8 cellular contexts compared by ENCODE assay signal in the genomic region with DNA sequence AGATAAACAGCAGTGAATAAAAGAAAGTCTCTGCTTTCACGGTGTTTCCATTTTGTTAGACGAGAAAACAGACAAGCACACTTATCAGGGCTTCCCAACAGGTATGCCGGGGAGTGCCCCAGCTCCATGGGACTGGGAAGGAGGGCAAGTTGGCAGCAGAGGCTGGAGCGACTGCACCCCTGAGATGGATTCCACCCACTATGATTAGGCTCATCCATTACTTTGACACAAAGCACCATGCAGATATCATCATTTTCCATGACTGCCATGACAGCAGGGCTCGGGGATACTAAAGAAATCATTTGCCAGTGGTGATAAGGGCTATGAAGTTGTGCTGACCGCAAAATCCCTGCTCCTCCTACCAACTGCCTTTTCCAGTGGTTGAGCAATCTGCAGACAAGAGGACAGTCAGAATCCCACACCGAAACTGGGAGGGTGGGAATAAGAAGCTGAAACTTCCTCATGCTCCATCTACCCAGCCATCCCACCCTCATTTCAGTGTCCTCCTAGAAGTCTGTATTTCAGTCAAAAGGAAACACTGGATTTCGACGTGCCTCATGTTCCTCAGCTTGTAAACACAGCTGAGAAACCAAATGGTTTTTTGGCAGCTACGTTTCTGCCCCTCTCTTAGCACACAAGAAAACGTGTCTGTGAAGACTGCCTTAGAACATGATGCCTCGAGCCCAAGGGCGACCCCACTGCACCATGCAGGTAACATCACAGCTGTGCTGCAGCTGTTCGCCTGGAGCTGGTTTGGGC. TPM values are rescaled to one million over a fixed set of nuclear protein-coding genes. Genes with fewer than 3 reads are reported as not detected.
A peak's percentile ranks its signal among the peaks of the same experiment; 100 is the strongest.
DNase-seq lines count a peak whose midpoint lies in the region; ATAC-seq, FAIRE-seq and TF ChIP-seq lines count a peak whose summit lies in the region.

No MANE protein-coding gene starts in this region.

- CTCF ChIA-PET in K562 (lab: Yijun Ruan, JAX; ENCODE audit: low intra/inter-chr PET ratio), result interaction anchor here (0.7 kb wide), 1 partner anchor 21 kb away, joined by 3 read pairs; no protein-coding TSS in a partner anchor

- peak overlapping the region; percentile 54 to 61 for H3K4me3 Mint-ChIP-seq in stimulated activated naive B cell treated with anti-CD40 and anti-IgM and Interleukin-4, amounts not matched to agents 10 μg/mL and 1 μg/mL and 100 μg/mL, for 72 hours
- no peak overlapping the region for H3K4me3 Mint-ChIP-seq in activated T-helper 2 cell treated with anti-CD3 and anti-CD28 coated beads, Interferon-gamma antibody, Interleukin-2, Interleukin-4, amounts not matched to agents 10 μg/mL and 5 μg/mL and 100 μg/mL, durations not matched to agents 14 hours and 24 hours and 36 hours (ENCODE audit: low read depth)
- H3K4me3 Mint-ChIP-seq in natural killer cell treated with Interleukin-12 subunit alpha and Interleukin-12 subunit beta and Interleukin-15 and Interleukin-18, amount 100 ng/mL, for 72 hours, result no peak overlapping the region

- peak overlapping the region; percentile 89 for H3K27ac Mint-ChIP-seq in stimulated activated naive B cell treated with anti-CD40 and anti-IgM and Interleukin-4, amounts not matched to agents 10 μg/mL and 1 μg/mL and 100 μg/mL, for 72 hours
- no peak overlapping the region for H3K27ac Mint-ChIP-seq in activated T-helper 2 cell treated with anti-CD3 and anti-CD28 coated beads, Interferon-gamma antibody, Interleukin-2, Interleukin-4, amounts not matched to agents 10 μg/mL and 5 μg/mL and 100 μg/mL, durations not matched to agents 14 hours and 24 hours and 36 hours
- no peak overlapping the region for H3K27ac Mint-ChIP-seq in natural killer cell treated with Interleukin-12 subunit alpha and Interleukin-12 subunit beta and Interleukin-15 and Interleukin-18, amount 100 ng/mL, for 72 hours

- WGBS in K562 (ENCODE audit: insufficient coverage, low coverage, missing lambda C conversion rate), result 18% methylated on average over 14 of the region's 14 CpGs

- H3K9me3 Mint-ChIP-seq in stimulated activated naive B cell treated with anti-CD40 and anti-IgM and Interleukin-4, amounts not matched to agents 10 μg/mL and 1 μg/mL and 100 μg/mL, for 72 hours, result peaks cover 4 to 11% of the 10 kb centered on the region in 2 donors
- H3K9me3 Mint-ChIP-seq in activated T-helper 2 cell treated with anti-CD3 and anti-CD28 coated beads, Interferon-gamma antibody, Interleukin-2, Interleukin-4, amounts not matched to agents 10 μg/mL and 5 μg/mL and 100 μg/mL, durations not matched to agents 14 hours and 24 hours and 36 hours, result peaks cover 12% of the 10 kb centered on the region
- H3K9me3 Mint-ChIP-seq in natural killer cell treated with Interleukin-12 subunit alpha and Interleukin-12 subunit beta and Interleukin-15 and Interleukin-18, amount 100 ng/mL, for 72 hours, result peaks cover 5% of the 10 kb centered on the region

- peaks cover 95% of the 10 kb centered on the region for H3K79me2 ChIP-seq in K562 (ENCODE audit: control insufficient read depth, insufficient read depth, low read length)

- no peak overlapping the region for H3K4me3 ChIP-seq in K562

- H3K27me3 Mint-ChIP-seq in stimulated activated naive B cell treated with anti-CD40 and anti-IgM and Interleukin-4, amounts not matched to agents 10 μg/mL and 1 μg/mL and 100 μg/mL, for 72 hours, result no peaks in the 10 kb centered on the region
- no peaks in the 10 kb centered on the region for H3K27me3 Mint-ChIP-seq in activated T-helper 2 cell treated with anti-CD3 and anti-CD28 coated beads, Interferon-gamma antibody, Interleukin-2, Interleukin-4, amounts not matched to agents 10 μg/mL and 5 μg/mL and 100 μg/mL, durations not matched to agents 14 hours and 24 hours and 36 hours (ENCODE audit: low read depth)
- H3K27me3 Mint-ChIP-seq in natural killer cell treated with Interleukin-12 subunit alpha and Interleukin-12 subunit beta and Interleukin-15 and Interleukin-18, amount 100 ng/mL, for 72 hours, result no peaks in the 10 kb centered on the region

- peaks cover 26 to 33% of the 10 kb centered on the region in 2 donors for H3K36me3 Mint-ChIP-seq in stimulated activated naive B cell treated with anti-CD40 and anti-IgM and Interleukin-4, amounts not matched to agents 10 μg/mL and 1 μg/mL and 100 μg/mL, for 72 hours
- peaks cover 37% of the 10 kb centered on the region for H3K36me3 Mint-ChIP-seq in activated T-helper 2 cell treated with anti-CD3 and anti-CD28 coated beads, Interferon-gamma antibody, Interleukin-2, Interleukin-4, amounts not matched to agents 10 μg/mL and 5 μg/mL and 100 μg/mL, durations not matched to agents 14 hours and 24 hours and 36 hours (ENCODE audit: low read depth)
- H3K36me3 Mint-ChIP-seq in natural killer cell treated with Interleukin-12 subunit alpha and Interleukin-12 subunit beta and Interleukin-15 and Interleukin-18, amount 100 ng/mL, for 72 hours, result peaks cover 5% of the 10 kb centered on the region

- H4K20me1 ChIP-seq in K562 (replicated peaks; ENCODE audit: control insufficient read depth, insufficient read depth, low read length), result peaks cover 26% of the 10 kb centered on the region

- H3K9me3 ChIP-seq in K562 (replicated peaks; ENCODE audit: control insufficient read depth, insufficient read depth, low read depth, low read length), result no peaks in the 10 kb centered on the region; the same call in 1 of the 2 replicates

- TF ChIP-seq RAD21 in K562 (CRISPR knock-in tag; conservative IDR thresholded peaks at IDR 0.05 in 1 of 2, IDR thresholded peaks at IDR 0.05 in 1 of 2), result peak; percentile 11 to 21; a peak in 1 of 4 replicates

- FAIRE-seq in K562 (lab: Jason Lieb, UNC), result peak; percentile 78

- TF ChIP-seq CTCF in K562 (IDR thresholded peaks at IDR 0.05 in 2 of 3, conservative IDR thresholded peaks at IDR 0.05 in 1 of 3; ENCODE audit: insufficient read depth in 2 of 3, low read depth in 1 of 3, low read length in 3 of 3), result no peak

- DNase-seq in K562 (ENCODE audit: extremely low read depth in 1 of 4, low spot score in 3 of 4) (peak in 3 of 4 experiments; percentile 40 to 71 (median 52)), kidney tubule cell (ENCODE audit: low spot score) (peak; percentile 33)
- no peak for DNase-seq in stimulated activated naive B cell treated with anti-CD40 and anti-IgM and Interleukin-4, amounts not matched to agents 10 μg/mL and 1 μg/mL and 100 μg/mL, for 72 hours
- DNase-seq in activated effector memory CD4-positive, alpha-beta T cell treated with anti-CD3 and anti-CD28 coated beads, Interleukin-2, amount 50 U/mL, for 16 hours, result no peak
- no peak for DNase-seq in activated T-helper 2 cell treated with anti-CD3 and anti-CD28 coated beads, Interferon-gamma antibody, Interleukin-2, Interleukin-4, amounts not matched to agents 10 μg/mL and 5 μg/mL and 100 μg/mL, durations not matched to agents 14 hours and 24 hours and 36 hours (ENCODE audit: low spot score)
- DNase-seq in natural killer cell treated with Interleukin-12 subunit alpha and Interleukin-12 subunit beta and Interleukin-15 and Interleukin-18, amount 100 ng/mL, for 72 hours (ENCODE audit: low spot score), result no peak

- in situ Hi-C loops in K562 (cut with MboI), result no loop called here

- peak overlapping the region; percentile 45 for H3K4me2 ChIP-seq in K562 (ENCODE audit: insufficient read depth, low read length)

- H3K27ac ChIP-seq in K562 (ENCODE audit: extremely low read depth, low read depth, low read length), result peak overlapping the region; percentile 38

- H3K9ac ChIP-seq in K562 (ENCODE audit: insufficient read depth in 1 of 2, low read depth in 2 of 2, low read length in 2 of 2), result peak overlapping the region in 1 of 2 experiments; percentile 64; a peak in 2 of 4 replicates

- no peaks in the 10 kb centered on the region for H3K27me3 ChIP-seq in K562 (ENCODE audit: control insufficient read depth in 2 of 2, insufficient read depth in 2 of 2, low read length in 2 of 2)

- TF ChIP-seq EP300 in K562 (IDR thresholded peaks at IDR 0.05; ENCODE audit: low read length), result peak; percentile 81

- H2AFZ ChIP-seq in K562 (ENCODE audit: low read depth, low read length), result no peak overlapping the region

- ATAC-seq in GM18511 (IDR thresholded peaks at IDR 0.05; ENCODE audit: unreplicated experiment) (peak; percentile 21), K562 (peak; percentile 55), GM19035 (IDR thresholded peaks at IDR 0.05; ENCODE audit: unreplicated experiment) (no peak)
- peak in 1 of 2 donors; percentile 8 for ATAC-seq in stimulated activated naive B cell treated with anti-CD40 and anti-IgM and Interleukin-4, amounts not matched to agents 10 μg/mL and 1 μg/mL and 100 μg/mL, for 72 hours (replicated peaks)
- no peak for ATAC-seq in natural killer cell treated with Interleukin-12 subunit alpha and Interleukin-12 subunit beta and Interleukin-15 and Interleukin-18, amount 100 ng/mL, for 72 hours

- intact Hi-C loops in K562 (cut with micrococcal nuclease), result no loop called here
- intact Hi-C loops in activated T-helper 2 cell treated with anti-CD3 and anti-CD28 coated beads, Interferon-gamma antibody, Interleukin-2, Interleukin-4, amounts not matched to agents 10 μg/mL and 5 μg/mL and 100 μg/mL, durations not matched to agents 14 hours and 24 hours and 36 hours (cut with micrococcal nuclease), result no loop called here

- POLR2A ChIA-PET in K562 (lab: Yijun Ruan, JAX), result interaction anchor here (1.1 to 3.1 kb wide), 4 partner anchors 11 to 23 kb away, joined by 3 to 14 read pairs (median 4); no protein-coding TSS in a partner anchor

- H3K9me1 ChIP-seq in K562 (ENCODE audit: control insufficient read depth, insufficient read depth, low read length), result peaks cover 10% of the 10 kb centered on the region

- no peak for TF ChIP-seq POLR2A in K562 (conservative IDR thresholded peaks at IDR 0.05)

- H3K4me1 Mint-ChIP-seq in stimulated activated naive B cell treated with anti-CD40 and anti-IgM and Interleukin-4, amounts not matched to agents 10 μg/mL and 1 μg/mL and 100 μg/mL, for 72 hours, result peaks cover 5 to 34% of the 10 kb centered on the region in 2 donors
- peaks cover 5% of the 10 kb centered on the region for H3K4me1 Mint-ChIP-seq in activated T-helper 2 cell treated with anti-CD3 and anti-CD28 coated beads, Interferon-gamma antibody, Interleukin-2, Interleukin-4, amounts not matched to agents 10 μg/mL and 5 μg/mL and 100 μg/mL, durations not matched to agents 14 hours and 24 hours and 36 hours (ENCODE audit: low read depth)
- H3K4me1 Mint-ChIP-seq in natural killer cell treated with Interleukin-12 subunit alpha and Interleukin-12 subunit beta and Interleukin-15 and Interleukin-18, amount 100 ng/mL, for 72 hours (ENCODE audit: low read depth in 2 of 2), result peaks cover 7 to 9% of the 10 kb centered on the region in 2 donors

- no TSS peak for BruUV-seq in K562 (replicated peaks; lab: Mats Ljungman, UMichigan)

- peaks cover 22% of the 10 kb centered on the region for H3K36me3 ChIP-seq in K562 (ENCODE audit: control insufficient read depth, insufficient read depth, low read length)

- peaks cover 46 to 57% of the 10 kb centered on the region in 2 experiments for H3K4me1 ChIP-seq in K562 (replicated peaks in 1 of 2; ENCODE audit: control insufficient read depth in 2 of 2, insufficient read depth in 2 of 2, low read length in 2 of 2)

RNA-seq across cellular contexts. Expression of a gene that starts 15.5 kb away (rescaled TPM):
- total RNA-seq in K562 (2011; cell fraction: chromatin; rRNA removed; ENCODE audit: low replicate concordance), result 58.2 and 65.5 TPM in 2 replicates
- 39.9 and 41.2 TPM in 2 replicates for total RNA-seq in K562 (2011; cell fraction: nucleolus; rRNA removed)
- total RNA-seq in K562 (2011; cell fraction: nucleoplasm; rRNA removed), result 52.9 and 82.7 TPM in 2 replicates
- 10.2 and 19.6 TPM in 2 replicates for total RNA-seq in K562 (2014; rRNA removed)
- total RNA-seq in K562 (2014; rRNA removed; fragmentation: Illumina TruSeq; extraction: Trizol), result 13.8 and 15.2 TPM in 2 replicates
- 16.0 and 17.5 TPM in 2 replicates for total RNA-seq in K562 (2015; rRNA removed; fragmentation: Illumina TruSeq; extraction: Trizol)
- total RNA-seq in K562 (2021), result 44.7 and 45.6 TPM in 2 replicates
- polyA plus RNA-seq in K562 (2011; rRNA removed), result 17.1 and 37.9 TPM in 2 replicates
- polyA plus RNA-seq in K562 (2011; cell fraction: cytosol; rRNA removed), result 15.4 and 27.7 TPM in 2 replicates
- polyA plus RNA-seq in K562 (2011; cell fraction: nucleus; rRNA removed), result 24.4 and 31.2 TPM in 2 replicates
- 20.5 and 29.6 TPM in 2 replicates for polyA plus RNA-seq in K562 (2012)
- polyA plus RNA-seq in K562 (2014; fragmentation: Illumina TruSeq; extraction: Trizol), result 26.9 and 27.4 TPM in 2 replicates
- polyA plus RNA-seq in K562 (2014; fragmentation: Nextera tagmentation; extraction: Ambion mirVana), result 1 to 10 TPM; 7.1 to 8.8 TPM
- polyA plus RNA-seq in K562 (2014; rRNA removed), result 15.8 and 18.7 TPM in 2 replicates
- polyA minus RNA-seq in K562 (2011; rRNA and poly(A)+ RNA removed), result 30.2 and 46.2 TPM in 2 replicates
- polyA minus RNA-seq in K562 (2011; cell fraction: cytosol; rRNA and poly(A)+ RNA removed), result 19.4 and 34.7 TPM in 2 replicates
- 24.1 and 55.8 TPM in 2 replicates for polyA minus RNA-seq in K562 (2011; cell fraction: nucleus; rRNA and poly(A)+ RNA removed)
- total RNA-seq in activated T-helper 2 cell treated with anti-CD3 and anti-CD28 coated beads, Interferon-gamma antibody, Interleukin-2, Interleukin-4, amounts not matched to agents 10 μg/mL and 5 μg/mL and 100 μg/mL, durations not matched to agents 14 hours and 24 hours and 36 hours, result 58.6 and 65.6 TPM in 2 replicates
- 10 to 100 TPM; 53.5 to 59.0 TPM for total RNA-seq in natural killer cell treated with Interleukin-12 subunit alpha and Interleukin-12 subunit beta and Interleukin-15 and Interleukin-18, amount 100 ng/mL, for 72 hours

Comparison
In these comparisons a context has a peak if more than half of its experiments do, and no peak if none do; other contexts are left out.
1. ATAC-seq: peak in GM18511 (single experiment) and K562 (single experiment); none in GM19035 (single experiment) and natural killer cell treated with Interleukin-12 subunit alpha and Interleukin-12 subunit beta and Interleukin-15 and Interleukin-18, amount 100 ng/mL, for 72 hours (0 of 2).
2. DNase-seq: peak in K562 (3 of 4) and kidney tubule cell (single experiment); none in stimulated activated naive B cell treated with anti-CD40 and anti-IgM and Interleukin-4, amounts not matched to agents 10 μg/mL and 1 μg/mL and 100 μg/mL, for 72 hours (single experiment), activated effector memory CD4-positive, alpha-beta T cell treated with anti-CD3 and anti-CD28 coated beads, Interleukin-2, amount 50 U/mL, for 16 hours (single experiment), activated T-helper 2 cell treated with anti-CD3 and anti-CD28 coated beads, Interferon-gamma antibody, Interleukin-2, Interleukin-4, amounts not matched to agents 10 μg/mL and 5 μg/mL and 100 μg/mL, durations not matched to agents 14 hours and 24 hours and 36 hours (single experiment) and natural killer cell treated with Interleukin-12 subunit alpha and Interleukin-12 subunit beta and Interleukin-15 and Interleukin-18, amount 100 ng/mL, for 72 hours (single experiment).
3. H3K4me3 Mint-ChIP-seq: peak in stimulated activated naive B cell treated with anti-CD40 and anti-IgM and Interleukin-4, amounts not matched to agents 10 μg/mL and 1 μg/mL and 100 μg/mL, for 72 hours (2 of 2); none in activated T-helper 2 cell treated with anti-CD3 and anti-CD28 coated beads, Interferon-gamma antibody, Interleukin-2, Interleukin-4, amounts not matched to agents 10 μg/mL and 5 μg/mL and 100 μg/mL, durations not matched to agents 14 hours and 24 hours and 36 hours (single experiment) and natural killer cell treated with Interleukin-12 subunit alpha and Interleukin-12 subunit beta and Interleukin-15 and Interleukin-18, amount 100 ng/mL, for 72 hours (single experiment).